Comparison of ENCODE assay signal across 21 cellular contexts in genomic region chr9:37618817-37619216, GRCh38. TPM values are rescaled to one million over a fixed set of nuclear protein-coding genes. Genes with fewer than 3 reads are reported as not detected.
A peak's percentile ranks its signal among the peaks of the same experiment; 100 is the strongest.
DNase-seq lines count a peak whose midpoint lies in the region; ATAC-seq and TF ChIP-seq lines count a peak whose summit lies in the region.
"Had no signal": no experiment of that assay in that cellular context is flagged by ENCODE, and none has a peak within 500 bp of the region (broad histone marks: within the 10 kb centered on the region; RNA-seq: fewer than 3 reads in every experiment).

No MANE protein-coding gene starts in this region.

- H3K4me1 Mint-ChIP-seq in nephron (peaks cover 65% of the 10 kb centered on the region), natural killer cell (no peaks in the 10 kb centered on the region)

- H3K27ac Mint-ChIP-seq in nephron: peak overlapping the region in 2 of 3 experiments; percentile 31 to 71
- no peak overlapping the region for H3K27ac Mint-ChIP-seq in natural killer cell
- H3K27ac Mint-ChIP-seq: activated CD8-positive, alpha-beta T cell treated with anti-CD3 and anti-CD28 coated beads, Interleukin-2, amount 10 ng/mL, durations not matched to agents 7 days and 5 days had no signal

- H3K4me1 ChIP-seq in stomach (no peaks in the 10 kb centered on the region), upper lobe of left lung (no peaks in the 10 kb centered on the region)
- H3K4me1 ChIP-seq: right atrium auricular region, thyroid gland had no signal

- H3K4me3 ChIP-seq in stomach: no peak overlapping the region
- no peak overlapping the region for H3K4me3 ChIP-seq in upper lobe of left lung
- H3K4me3 ChIP-seq: GM12878, K562, right atrium auricular region, thyroid gland had no signal

- peaks cover 0 to 11% (median 0%) of the 10 kb centered on the region in 3 donors for H3K27me3 ChIP-seq in stomach
- H3K27me3 ChIP-seq in upper lobe of left lung: no peaks in the 10 kb centered on the region
- H3K27me3 ChIP-seq: right atrium auricular region, thyroid gland had no signal

- H3K27ac ChIP-seq in stomach: no peak overlapping the region
- H3K27ac ChIP-seq in upper lobe of left lung: no peak overlapping the region
- H3K27ac ChIP-seq: right atrium auricular region, thyroid gland had no signal

- peak; percentile 76 for DNase-seq in EL
- peak; percentile 39 for DNase-seq in NCI-H524 treated with DMSO at 0.1 percent for 48 hours (lab: John Stamatoyannopoulos, UW)
- peak; percentile 32 for DNase-seq in dedifferentiated amniotic fluid mesenchymal stem cell (ENCODE audit: extremely low spot score)
- no peak for DNase-seq in stomach
- DNase-seq in upper lobe of left lung: no peak
- no peak for DNase-seq in natural killer cell
- DNase-seq in posterior vena cava (ENCODE audit: low spot score): no peak
- DNase-seq: activated CD8-positive, alpha-beta T cell treated with anti-CD3 and anti-CD28 coated beads, Interleukin-2, amount 10 ng/mL, durations not matched to agents 7 days and 5 days; cortex of kidney; DMS53; NCI-H146; NCI-H345; stimulated activated CD4-positive, alpha-beta T cell treated with anti-CD3 and anti-CD28 coated beads, Interleukin-2, amount 100 ng/mL, for 24 hours; stimulated activated CD8-positive, alpha-beta memory T cell treated with anti-CD3 and anti-CD28 coated beads, Interleukin-4, amount 100 ng/mL, for 48 hours; thyroid gland had no signal

- H3K4me3 Mint-ChIP-seq in nephron (no peak overlapping the region), natural killer cell (no peak overlapping the region)
- H3K4me3 Mint-ChIP-seq: activated CD8-positive, alpha-beta T cell treated with anti-CD3 and anti-CD28 coated beads, Interleukin-2, amount 10 ng/mL, durations not matched to agents 7 days and 5 days had no signal

- no peaks in the 10 kb centered on the region for H3K9me3 Mint-ChIP-seq in nephron
- H3K9me3 Mint-ChIP-seq in natural killer cell: no peaks in the 10 kb centered on the region

- no peak for ATAC-seq in upper lobe of left lung (ENCODE audit: low FRiP score in 2 of 2)
- ATAC-seq in natural killer cell: no peak
- ATAC-seq: activated CD8-positive, alpha-beta T cell treated with anti-CD3 and anti-CD28 coated beads, Interleukin-2, amount 10 ng/mL, durations not matched to agents 7 days and 5 days; GM12878; K562; SK-N-SH treated with all-trans-retinoic acid at 6 μM for 48 hours had no signal

- H3K36me3 Mint-ChIP-seq in nephron (ENCODE audit: low read depth): no peaks in the 10 kb centered on the region
- no peaks in the 10 kb centered on the region for H3K36me3 Mint-ChIP-seq in natural killer cell

- H3K36me3 ChIP-seq in stomach (no peaks in the 10 kb centered on the region), upper lobe of left lung (no peaks in the 10 kb centered on the region)
- H3K36me3 ChIP-seq: right atrium auricular region, thyroid gland had no signal

- TF ChIP-seq EP300 in stomach (IDR thresholded peaks at IDR 0.05) (no peak), upper lobe of left lung (IDR thresholded peaks at IDR 0.05) (no peak)

- TF ChIP-seq CTCF in nephron (IDR thresholded peaks at IDR 0.05; ENCODE audit: unreplicated experiment in 3 of 3) (no peak), stomach (IDR thresholded peaks at IDR 0.05) (no peak), upper lobe of left lung (IDR thresholded peaks at IDR 0.05) (no peak), natural killer cell (IDR thresholded peaks at IDR 0.05) (no peak)

- H3K9me3 ChIP-seq in stomach (no peaks in the 10 kb centered on the region), upper lobe of left lung (no peaks in the 10 kb centered on the region)
- H3K9me3 ChIP-seq: right atrium auricular region, thyroid gland had no signal

- no peak for TF ChIP-seq POLR2A in stomach (IDR thresholded peaks at IDR 0.05)
- no peak for TF ChIP-seq POLR2A in upper lobe of left lung (IDR thresholded peaks at IDR 0.05)

- 83 to 88% (median 87%) methylated on average over 4 of the region's 4 CpGs for WGBS in stomach, 5 donors
- WGBS in upper lobe of left lung, 2 donors: 89 to 92% methylated on average over 4 of the region's 4 CpGs

- H3K27me3 Mint-ChIP-seq in nephron (ENCODE audit: low read depth) (no peaks in the 10 kb centered on the region), natural killer cell (ENCODE audit: low read depth in 2 of 2) (peaks cover 0 to 4% of the 10 kb centered on the region in 2 donors)

- intact Hi-C loops in stomach (cut with DNase I; ENCODE audit: low total_unique reads) (no loop called here), natural killer cell (cut with micrococcal nuclease) (no loop called here), posterior vena cava (cut with DNase I) (no loop called here)

RNA-seq across cellular contexts. Expression of gene TOMM5, which starts 26.4 kb away (rescaled TPM):
- total RNA-seq in stomach: 100 to 1,000 TPM in 2 of 5 donors, 10 to 100 TPM in 3; 29.3 to 156 (median 55.8) TPM
- polyA plus RNA-seq in stomach: 100 to 1,000 TPM; 115 to 173 (median 169) TPM
- 10 to 100 TPM; 35.4 to 83.5 (median 54.2) TPM for total RNA-seq in upper lobe of left lung
- total RNA-seq in natural killer cell: 10 to 100 TPM; 29.3 to 38.9 (median 36.7) TPM
- 10 to 100 TPM; 55.9 to 62.9 TPM for total RNA-seq in posterior vena cava

RNA-seq across cellular contexts. Expression of gene FRMPD1, which starts 31.9 kb away (rescaled TPM):
- total RNA-seq in stomach (under 1 TPM in 3 of 5 donors, not detected in 2; under 0.01 to 0.18 (median 0.14) TPM), upper lobe of left lung (under 1 TPM in 5 of 6 donors, not detected in 1; under 0.01 to 0.39 (median 0.17) TPM), natural killer cell (not detected), posterior vena cava (under 1 TPM in 1 of 2 donors, not detected in 1; 0.05 TPM)
- polyA plus RNA-seq in stomach: under 1 TPM in 1 of 3 donors, not detected in 2; 0.05 TPM
- total RNA-seq: activated CD8-positive, alpha-beta T cell treated with anti-CD3 and anti-CD28 coated beads, Interleukin-2, amount 10 ng/mL, durations not matched to agents 7 days and 5 days; K562 had no signal
- polyA plus RNA-seq: BJ, K562 had no signal

RNA-seq across cellular contexts. Expression of gene FBXO10, which starts 42.6 kb away (rescaled TPM):
- total RNA-seq in stomach (1 to 10 TPM in 3 of 5 donors, under 1 TPM in 2; 0.43 to 6.2 (median 2.9) TPM), upper lobe of left lung (10 to 100 TPM in 2 of 6 donors, 1 to 10 TPM in 4; 7.9 to 13.4 (median 8.7) TPM), natural killer cell (1 to 10 TPM; 1.7 to 2.2 (median 2.1) TPM), posterior vena cava (1 to 10 TPM; 5.4 to 6.1 TPM)
- 1 to 10 TPM in 2 of 3 donors, under 1 TPM in 1; 0.61 to 2.2 (median 1.9) TPM for polyA plus RNA-seq in stomach

Comparison
In these comparisons a context has a peak if more than half of its experiments do, and no peak if none do; other contexts are left out.
1. DNase-seq: peak in EL (single experiment), NCI-H524 treated with DMSO at 0.1 percent for 48 hours (single experiment) and dedifferentiated amniotic fluid mesenchymal stem cell (single experiment); none in stomach (single experiment), upper lobe of left lung (0 of 2), natural killer cell (single experiment) and posterior vena cava (single experiment).
2. H3K27ac Mint-ChIP-seq: peak in nephron (2 of 3); none in natural killer cell (0 of 2).